In the genomic region with DNA sequence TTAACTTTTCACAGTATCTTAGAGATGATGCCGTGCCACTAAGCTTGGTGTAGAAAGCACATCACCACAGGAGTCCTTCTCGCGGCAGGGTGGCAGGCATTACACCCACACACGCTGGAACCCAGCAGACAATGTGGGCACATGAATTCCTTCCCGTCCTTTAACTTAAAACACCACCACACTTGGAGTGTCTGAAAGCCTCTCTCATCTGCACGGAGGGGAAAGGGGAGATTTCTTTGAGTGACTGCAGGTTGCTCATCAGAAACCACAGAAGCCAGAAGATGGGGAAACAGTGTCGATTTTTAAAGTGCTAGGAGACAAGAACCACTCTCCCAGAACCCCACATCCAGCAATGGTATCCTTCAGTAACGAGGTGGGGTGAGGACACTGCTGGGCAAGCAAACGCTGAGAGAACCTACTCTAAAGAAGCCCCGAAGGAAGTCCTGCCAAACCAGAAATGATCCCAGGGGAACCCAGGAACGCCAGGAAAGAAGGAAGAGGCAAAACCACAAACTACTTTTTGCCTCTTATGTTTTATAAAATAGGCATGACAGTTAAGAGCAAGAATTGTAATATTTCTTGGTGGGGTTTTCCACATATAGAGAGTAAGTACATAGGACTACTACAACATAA, we compare ENCODE assay signal across 9 cellular contexts.
DNase-seq lines count a peak whose midpoint lies in the region; ATAC-seq and TF ChIP-seq lines count a peak whose summit lies in the region.
"Had no signal": no experiment of that assay in that cellular context is flagged by ENCODE, and none has a peak within 500 bp of the region (broad histone marks: within the 10 kb centered on the region; RNA-seq: fewer than 3 reads in every experiment).

No MANE protein-coding gene starts in this region.

- H3K36me3 ChIP-seq in MG63 = no peaks in the 10 kb centered on the region
- H3K36me3 ChIP-seq in osteoblast (ENCODE audit: insufficient read depth, low read length) = no peaks in the 10 kb centered on the region

- H3K4me3 ChIP-seq in MG63 = no peak overlapping the region
- H3K4me3 ChIP-seq in osteoblast (ENCODE audit: insufficient read depth, low read length) = peak overlapping the region; percentile 27

- no peak for ATAC-seq in HG02642 (IDR thresholded peaks at IDR 0.05; ENCODE audit: poor library complexity, unreplicated experiment)

- H3K4me1 Mint-ChIP-seq in activated naive CD8-positive, alpha-beta T cell treated with anti-CD3 and anti-CD28 coated beads for 36 hours = peaks cover 73% of the 10 kb centered on the region

- H3K79me2 ChIP-seq in osteoblast (ENCODE audit: insufficient read depth, low read length) = peaks cover 28% of the 10 kb centered on the region

- DNase-seq in Daoy (ENCODE audit: low read depth) (peak; percentile 29), MG63 (peak; percentile 59), osteoblast (ENCODE audit: insufficient read length, low spot score, missing footprints) (peak; percentile 98), NCI-H1694 treated with DMSO at 0.1 percent for 48 hours (lab: John Stamatoyannopoulos, UW) (no peak)
- no peak for DNase-seq in activated naive CD8-positive, alpha-beta T cell treated with anti-CD3 and anti-CD28 coated beads for 36 hours
- DNase-seq in stimulated activated CD8-positive, alpha-beta memory T cell treated with anti-CD3 and anti-CD28 coated beads, Interleukin-4, amount 100 ng/mL, for 48 hours = no peak
- DNase-seq: IMR-90, midbrain had no signal

- peak overlapping the region; percentile 75 for H3K4me2 ChIP-seq in osteoblast (ENCODE audit: insufficient read depth, low read length)

- no peak for TF ChIP-seq CTCF in osteoblast (IDR thresholded peaks at IDR 0.05; ENCODE audit: extremely low read depth, low read depth, low read length)

- H4K20me1 ChIP-seq in osteoblast (ENCODE audit: insufficient read depth, low read length) = peaks cover 7% of the 10 kb centered on the region

- H3K27me3 Mint-ChIP-seq in activated naive CD8-positive, alpha-beta T cell treated with anti-CD3 and anti-CD28 coated beads for 36 hours = no peaks in the 10 kb centered on the region

- H3K9me3 ChIP-seq in MG63 = no peaks in the 10 kb centered on the region
- no peaks in the 10 kb centered on the region for H3K9me3 ChIP-seq in osteoblast (ENCODE audit: low read depth, low read length)

- H3K27ac Mint-ChIP-seq in activated naive CD8-positive, alpha-beta T cell treated with anti-CD3 and anti-CD28 coated beads for 36 hours = peak overlapping the region; percentile 22

- H3K9me3 Mint-ChIP-seq in activated naive CD8-positive, alpha-beta T cell treated with anti-CD3 and anti-CD28 coated beads for 36 hours = no peaks in the 10 kb centered on the region

- H3K4me3 Mint-ChIP-seq in activated naive CD8-positive, alpha-beta T cell treated with anti-CD3 and anti-CD28 coated beads for 36 hours = peak overlapping the region; percentile 6

- H3K27ac ChIP-seq in osteoblast (ENCODE audit: low read depth, low read length) = peak overlapping the region; percentile 73

- peaks cover 23% of the 10 kb centered on the region for H3K4me1 ChIP-seq in osteoblast (ENCODE audit: insufficient read depth, low read length)

- peaks cover 9% of the 10 kb centered on the region for H3K36me3 Mint-ChIP-seq in activated naive CD8-positive, alpha-beta T cell treated with anti-CD3 and anti-CD28 coated beads for 36 hours

- H3K27me3 ChIP-seq in MG63 = no peaks in the 10 kb centered on the region
- no peaks in the 10 kb centered on the region for H3K27me3 ChIP-seq in osteoblast (ENCODE audit: insufficient read depth, low read length)

- H2AFZ ChIP-seq in osteoblast (ENCODE audit: low read length) = peak overlapping the region; percentile 1

Comparison
In these comparisons a context has a peak if more than half of its experiments do, and no peak if none do; other contexts are left out.
1. DNase-seq: peak in Daoy (single experiment), MG63 (single experiment) and osteoblast (single experiment); none in activated naive CD8-positive, alpha-beta T cell treated with anti-CD3 and anti-CD28 coated beads for 36 hours (single experiment), NCI-H1694 treated with DMSO at 0.1 percent for 48 hours (single experiment) and stimulated activated CD8-positive, alpha-beta memory T cell treated with anti-CD3 and anti-CD28 coated beads, Interleukin-4, amount 100 ng/mL, for 48 hours (single experiment).